In the genomic region with DNA sequence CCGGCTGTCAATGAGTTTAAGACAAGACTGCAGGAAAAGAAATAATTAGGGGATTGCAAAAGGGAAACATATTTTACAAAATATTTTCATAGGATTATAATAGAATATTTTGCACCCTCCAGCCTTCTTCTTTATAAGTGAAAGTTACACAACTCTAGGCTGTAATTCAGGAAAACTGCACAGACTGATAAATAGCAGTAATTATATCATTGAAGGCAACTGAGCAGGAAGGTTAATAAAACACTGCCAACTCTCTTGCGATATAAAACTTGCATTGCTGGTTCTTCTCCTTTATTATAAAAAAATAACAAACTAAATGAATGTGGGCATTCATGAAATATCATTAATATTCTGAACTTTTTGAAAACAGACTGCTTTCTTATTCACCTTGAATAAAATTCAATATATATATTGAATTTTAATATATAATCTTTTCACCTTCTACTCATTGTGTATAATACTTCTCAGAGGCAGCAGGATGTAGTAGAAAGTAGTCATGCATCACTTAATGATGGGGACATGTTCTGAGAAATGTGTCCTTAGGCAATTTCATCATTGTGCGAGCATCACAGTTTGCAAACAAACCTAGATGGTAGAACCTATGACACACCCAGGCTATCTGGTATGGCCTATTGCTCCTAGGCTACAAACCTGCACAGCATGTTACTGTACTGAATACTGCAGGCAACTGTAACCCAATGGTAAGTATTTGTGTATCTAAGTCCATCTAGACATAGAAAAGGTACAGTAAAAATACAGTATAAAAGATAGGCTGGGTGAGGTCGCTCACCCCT, we compare ENCODE assay signal across 27 cellular contexts.
"Had no signal": no experiment of that assay in that cellular context is flagged by ENCODE, and none has a peak within 500 bp of the region (broad histone marks: within the 10 kb centered on the region; RNA-seq: fewer than 3 reads in every experiment).

No MANE protein-coding gene starts in this region.

- ATAC-seq: activated CD8-positive, alpha-beta memory T cell treated with anti-CD3 and anti-CD28 coated beads, Interleukin-2, amount 10 ng/mL, durations not matched to agents 7 days and 5 days; Right ventricle myocardium inferior; SK-N-SH treated with all-trans-retinoic acid at 6 μM for 48 hours; T-cell had no signal

- H3K36me3 ChIP-seq: WERI-Rb-1 had no signal

- DNase-seq: activated CD4-positive, alpha-beta memory T cell treated with anti-CD3 and anti-CD28 coated beads, Interleukin-2, amount 10 ng/mL, durations not matched to agents 7 days and 5 days; activated CD4-positive, alpha-beta T cell treated with anti-CD3 and anti-CD28 coated beads for 1 hour; activated CD4-positive, alpha-beta T cell treated with anti-CD3 and anti-CD28 coated beads for 48 hours; activated CD4-positive, CD25-positive, alpha-beta regulatory T cell; activated CD8-positive, alpha-beta memory T cell treated with anti-CD3 and anti-CD28 coated beads for 24 hours; activated CD8-positive, alpha-beta memory T cell treated with anti-CD3 and anti-CD28 coated beads, Interleukin-2, amount 10 ng/mL, durations not matched to agents 7 days and 5 days; activated CD8-positive, alpha-beta memory T cell treated with anti-CD3 and anti-CD28 coated beads, Interleukin-2, amount 50 U/mL, for 48 hours; activated effector memory CD4-positive, alpha-beta T cell treated with Interleukin-2 at 50 U/mL for 16 hours; activated naive CD8-positive, alpha-beta T cell treated with anti-CD3 and anti-CD28 coated beads, Interleukin-2, amount 10 ng/mL, durations not matched to agents 7 days and 5 days; activated T-cell treated with anti-CD3 and anti-CD28 coated beads, Interleukin-2, amount 50 U/mL, for 48 hours; central memory CD4-positive, alpha-beta T cell; Karpas-422; KBM-7; NCI-H1105; NCI-H1436 treated with DMSO at 0.1 percent for 48 hours; NCI-H1694 treated with DMSO at 0.1 percent for 48 hours; NCI-H2029; NCI-H446 treated with DMSO at 0.1 percent for 48 hours; NCI-H524; SIG-M5; T-cell; T-helper 2 cell; T-helper 9 cell; WERI-Rb-1 had no signal

- H3K27ac ChIP-seq: RWPE1, WERI-Rb-1 had no signal
